Comparison of ENCODE assay signal across 8 cellular contexts in genomic region chr14:105679959-105680736, GRCh38.
A peak's percentile ranks its signal among the peaks of the same experiment; 100 is the strongest.
DNase-seq lines count a peak whose midpoint lies in the region; ATAC-seq and TF ChIP-seq lines count a peak whose summit lies in the region.
"Not testable (repeated sequence)": the region's sequence is repeated elsewhere in the genome, so short reads cannot be mapped to it uniquely, and the experiment has no call there.

No MANE protein-coding gene starts in this region.

- H3K4me3 ChIP-seq in CD4-positive, alpha-beta memory T cell (ENCODE audit: low read length in 2 of 2) = not testable (repeated sequence)
- peak overlapping the region; percentile 56 for H3K4me3 ChIP-seq in OCI-LY7 (ENCODE audit: low read depth, low read length, poor library complexity, severe bottlenecking)

- CTCF ChIA-PET in CD4-positive, alpha-beta memory T cell (lab: Charles Lee; ENCODE audit: partially characterized antibody) = interaction anchor here (0.8 kb wide), 1 partner anchor 265 kb away, joined by 3 read pairs; no protein-coding TSS in a partner anchor
- CTCF ChIA-PET in OCI-LY7 (lab: Charles Lee; ENCODE audit: unreplicated experiment) = not testable (repeated sequence)

- intact Hi-C loops in CD4-positive, alpha-beta memory T cell (cut with micrococcal nuclease) = loop anchor here (5.0 kb wide), 1 partner anchor 267 kb away; no protein-coding TSS in a partner anchor
- intact Hi-C loops in OCI-LY7 (cut with micrococcal nuclease; ENCODE audit: unreplicated experiment) (loop anchor here (5.0 kb wide), 1 partner anchor 532 kb away; no protein-coding TSS in a partner anchor), Right ventricle myocardium inferior (cut with DNase I) (loop anchor here (10.0 kb wide), 1 partner anchor 265 kb away; no protein-coding TSS in a partner anchor)

- not testable (repeated sequence) for H3K27ac ChIP-seq in CD4-positive, alpha-beta memory T cell (ENCODE audit: low read depth, low read length)
- H3K27ac ChIP-seq in OCI-LY7 (ENCODE audit: low read depth, low read length, poor library complexity, severe bottlenecking) = peak overlapping the region; percentile 86

- H2AFZ ChIP-seq in OCI-LY7 (ENCODE audit: low read length) = not testable (repeated sequence)

- not testable (repeated sequence) for H3K4me1 ChIP-seq in CD4-positive, alpha-beta memory T cell (ENCODE audit: insufficient read depth, low read length)
- H3K4me1 ChIP-seq in OCI-LY7 (ENCODE audit: insufficient read depth, low read length, poor library complexity, severe bottlenecking) = peaks cover 53% of the 10 kb centered on the region

- H3K36me3 ChIP-seq in CD4-positive, alpha-beta memory T cell (ENCODE audit: insufficient read depth, low read length); OCI-LY7 (ENCODE audit: insufficient read depth, low read length): not testable (repeated sequence)

- not testable (repeated sequence) for H3K27me3 Mint-ChIP-seq in CD4-positive, alpha-beta memory T cell

- BruUV-seq in OCI-LY7 (replicated peaks; lab: Mats Ljungman, UMichigan) = not testable (repeated sequence)

- ATAC-seq in GM19035 (IDR thresholded peaks at IDR 0.05; ENCODE audit: unreplicated experiment) = peak; percentile 45
- peak; percentile 40 for ATAC-seq in GM21825 (IDR thresholded peaks at IDR 0.05; ENCODE audit: unreplicated experiment)
- peak; percentile 36 for ATAC-seq in HG03108 (IDR thresholded peaks at IDR 0.05; ENCODE audit: unreplicated experiment)
- peak; percentile 61 for ATAC-seq in Right ventricle myocardium inferior

- H3K9me2 ChIP-seq in OCI-LY7 (ENCODE audit: insufficient read depth, low read length) = not testable (repeated sequence)

- not testable (repeated sequence) for H3K36me3 Mint-ChIP-seq in CD4-positive, alpha-beta memory T cell

- H3K4me2 ChIP-seq in OCI-LY7 (ENCODE audit: low read length) = peak overlapping the region; percentile 62

- not testable (repeated sequence) for H3K4me3 Mint-ChIP-seq in CD4-positive, alpha-beta memory T cell

- POLR2A ChIA-PET in CD4-positive, alpha-beta memory T cell (lab: Charles Lee; ENCODE audit: partially characterized antibody); OCI-LY7 (lab: Charles Lee): not testable (repeated sequence)

- H4K20me1 ChIP-seq in OCI-LY7 (ENCODE audit: insufficient read depth, low read length) = not testable (repeated sequence)

- DNase-seq in CD4-positive, alpha-beta memory T cell = peak in 4 of 5 donors; percentile 13 to 28 (median 20)
- DNase-seq in OCI-LY7 (ENCODE audit: low spot score) = peak; percentile 65
- peak; percentile 70 for DNase-seq in activated CD8-positive, alpha-beta memory T cell treated with anti-CD3 and anti-CD28 coated beads, Interleukin-2, amount 50 U/mL, for 48 hours
- DNase-seq in Right ventricle myocardium inferior (ENCODE audit: missing footprints) = not testable (repeated sequence)
- peak; percentile 29 for DNase-seq in stimulated activated CD4-positive, alpha-beta T cell treated with anti-CD3 and anti-CD28 coated beads, Interleukin-12 subunit alpha, Interleukin-12 subunit beta, amount 100 ng/mL, for 4 hours

- not testable (repeated sequence) for H3K4me1 Mint-ChIP-seq in CD4-positive, alpha-beta memory T cell

- H3K9me3 ChIP-seq in CD4-positive, alpha-beta memory T cell (ENCODE audit: control insufficient read depth in 1 of 2, low read length in 2 of 2); OCI-LY7 (ENCODE audit: low read length): not testable (repeated sequence)

- H3K27ac Mint-ChIP-seq in CD4-positive, alpha-beta memory T cell = not testable (repeated sequence)

- not testable (repeated sequence) for H3K79me2 ChIP-seq in OCI-LY7 (ENCODE audit: insufficient read depth, low read depth, low read length)

- H3K27me3 ChIP-seq in CD4-positive, alpha-beta memory T cell (ENCODE audit: insufficient read depth, low read length) = not testable (repeated sequence)

- not testable (repeated sequence) for TF ChIP-seq CTCF in OCI-LY7 (conservative IDR thresholded peaks at IDR 0.05; ENCODE audit: low read length)

- H3K9me3 Mint-ChIP-seq in CD4-positive, alpha-beta memory T cell = not testable (repeated sequence)
